ENCODE assay signal across 8 cellular contexts in the genomic region with DNA sequence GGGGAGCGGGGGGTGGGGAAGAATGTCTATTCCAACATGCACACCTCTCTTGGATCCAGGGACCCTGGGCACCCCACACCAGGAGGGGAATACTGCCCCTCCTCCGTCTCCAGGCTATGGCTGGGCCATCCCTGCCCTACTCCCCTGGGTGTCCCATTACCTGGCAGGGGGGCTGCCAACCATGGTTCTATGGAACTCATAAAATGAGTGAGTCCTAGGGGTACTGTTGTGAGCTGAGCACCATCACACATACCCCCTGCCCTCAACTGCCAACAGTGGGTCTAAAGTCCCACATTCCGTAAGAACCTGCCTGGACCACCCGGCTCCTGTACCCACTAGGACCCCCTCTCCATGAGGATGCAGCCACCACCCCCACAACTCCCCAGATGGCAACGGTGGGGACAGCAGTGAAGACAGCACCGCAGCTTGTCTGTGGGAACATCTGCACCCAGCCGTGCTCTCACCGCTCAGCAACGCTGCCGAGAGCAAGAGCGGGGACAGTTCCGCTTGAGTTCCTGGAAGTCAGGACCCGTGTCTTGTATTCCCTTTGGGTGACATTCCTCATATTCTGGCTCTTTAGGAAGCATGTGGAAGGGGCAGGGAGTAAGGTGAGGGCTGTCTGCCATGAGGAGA. TPM values are rescaled to one million over a fixed set of nuclear protein-coding genes. Genes with fewer than 3 reads are reported as not detected.
A peak's percentile ranks its signal among the peaks of the same experiment; 100 is the strongest.
DNase-seq lines count a peak whose midpoint lies in the region; ATAC-seq and TF ChIP-seq lines count a peak whose summit lies in the region.

No MANE protein-coding gene starts in this region.

- intact Hi-C loops in tibial artery (cut with DNase I; ENCODE audit: low total_unique reads): no loop called here

- CTCF ChIA-PET in activated CD8-positive, alpha-beta memory T cell treated with anti-CD3 and anti-CD28 coated beads, Interleukin-2, amount 10 ng/mL, durations not matched to agents 7 days and 5 days (lab: Charles Lee): interaction anchor here (0.6 to 7.2 kb wide), 2 partner anchors 14 to 26 kb away, joined by 3 to 94 read pairs; no protein-coding TSS in a partner anchor

- H3K27me3 ChIP-seq in mesendoderm (ENCODE audit: insufficient read depth, low read length, poor library complexity): no peaks in the 10 kb centered on the region
- no peaks in the 10 kb centered on the region for H3K27me3 ChIP-seq in tibial artery

- no peak overlapping the region for H3K23ac ChIP-seq in mesendoderm (ENCODE audit: low read length)

- no peak overlapping the region for H4K8ac ChIP-seq in mesendoderm (ENCODE audit: low read depth, low read length)

- no peak overlapping the region for H2AK5ac ChIP-seq in mesendoderm (ENCODE audit: low read length)

- H3K18ac ChIP-seq in mesendoderm (ENCODE audit: low read length): no peak overlapping the region

- H3K4me1 Mint-ChIP-seq in activated CD8-positive, alpha-beta memory T cell treated with anti-CD3 and anti-CD28 coated beads, Interleukin-2, amount 10 ng/mL, durations not matched to agents 7 days and 5 days: peaks cover 37% of the 10 kb centered on the region

- H2BK15ac ChIP-seq in mesendoderm (replicated peaks; ENCODE audit: low read depth): no peak overlapping the region

- H2BK5ac ChIP-seq in mesendoderm (ENCODE audit: low read length): peak overlapping the region; percentile 5

- H3K27ac Mint-ChIP-seq in activated CD8-positive, alpha-beta memory T cell treated with anti-CD3 and anti-CD28 coated beads, Interleukin-2, amount 10 ng/mL, durations not matched to agents 7 days and 5 days: peak overlapping the region; percentile 58

- H3K9ac ChIP-seq in mesendoderm (ENCODE audit: low read length): peak overlapping the region; percentile 52

- no peak overlapping the region for H3K4me3 Mint-ChIP-seq in activated CD8-positive, alpha-beta memory T cell treated with anti-CD3 and anti-CD28 coated beads, Interleukin-2, amount 10 ng/mL, durations not matched to agents 7 days and 5 days

- no peaks in the 10 kb centered on the region for H3K36me3 ChIP-seq in mesendoderm (ENCODE audit: control insufficient read depth, insufficient read depth, low read length)
- peaks cover 0 to 34% (median 6%) of the 10 kb centered on the region in 3 donors for H3K36me3 ChIP-seq in tibial artery

- no peak for DNase-seq in activated CD8-positive, alpha-beta memory T cell treated with anti-CD3 and anti-CD28 coated beads, Interleukin-2, amount 10 ng/mL, durations not matched to agents 7 days and 5 days
- no peak for DNase-seq in activated CD8-positive, alpha-beta memory T cell treated with anti-CD3 and anti-CD28 coated beads, Interleukin-2, amount 50 U/mL, for 48 hours
- DNase-seq in mesendoderm: no peak
- no peak for DNase-seq in tibial artery
- DNase-seq in NCI-H345 (lab: John Stamatoyannopoulos, UW): no peak
- DNase-seq in NCI-H748 treated with DMSO at 0.1 percent for 48 hours (lab: John Stamatoyannopoulos, UW): no peak

- no peak overlapping the region for H3K4me3 ChIP-seq in mesendoderm (ENCODE audit: low read length)
- H3K4me3 ChIP-seq in tibial artery: no peak overlapping the region

- H3K79me2 ChIP-seq in mesendoderm (ENCODE audit: control insufficient read depth, insufficient read depth, low read length): no peaks in the 10 kb centered on the region

- H4K5ac ChIP-seq in mesendoderm (ENCODE audit: low read length): no peak overlapping the region

- peak overlapping the region; percentile 44 for H3K56ac ChIP-seq in mesendoderm (ENCODE audit: low read length)

- no peaks in the 10 kb centered on the region for H3K27me3 Mint-ChIP-seq in activated CD8-positive, alpha-beta memory T cell treated with anti-CD3 and anti-CD28 coated beads, Interleukin-2, amount 10 ng/mL, durations not matched to agents 7 days and 5 days

- no peak for TF ChIP-seq CTCF in tibial artery (IDR thresholded peaks at IDR 0.05)

- H3K9me3 ChIP-seq in tibial artery: no peaks in the 10 kb centered on the region

- no CpG with 5 or more reads among the region's 13 CpGs for WGBS in mesendoderm (ENCODE audit: extremely low coverage, insufficient coverage, low lambda C conversion rate)

- no peak overlapping the region for H2BK120ac ChIP-seq in mesendoderm (ENCODE audit: low read depth, low read length)

- H3K4me2 ChIP-seq in mesendoderm (ENCODE audit: low read length): no peak overlapping the region

- H3K4ac ChIP-seq in mesendoderm (ENCODE audit: low read depth, low read length): no peak overlapping the region

- peaks cover 5% of the 10 kb centered on the region for H3K4me1 ChIP-seq in mesendoderm (ENCODE audit: control insufficient read depth, low read depth, low read length)
- H3K4me1 ChIP-seq in tibial artery: peaks cover 5 to 28% (median 15%) of the 10 kb centered on the region in 4 donors

- H3K36me3 Mint-ChIP-seq in activated CD8-positive, alpha-beta memory T cell treated with anti-CD3 and anti-CD28 coated beads, Interleukin-2, amount 10 ng/mL, durations not matched to agents 7 days and 5 days: peaks cover 15% of the 10 kb centered on the region

- no peaks in the 10 kb centered on the region for H3K79me1 ChIP-seq in mesendoderm (ENCODE audit: low read length)

- peak overlapping the region; percentile 80 for H3K27ac ChIP-seq in angular gyrus (ENCODE audit: low read depth, low read length)
- peak overlapping the region; percentile 6 for H3K27ac ChIP-seq in mesendoderm (ENCODE audit: low read depth, low read length)
- H3K27ac ChIP-seq in tibial artery: peak overlapping the region; percentile 49 to 70

- no peaks in the 10 kb centered on the region for H3K9me3 Mint-ChIP-seq in activated CD8-positive, alpha-beta memory T cell treated with anti-CD3 and anti-CD28 coated beads, Interleukin-2, amount 10 ng/mL, durations not matched to agents 7 days and 5 days (ENCODE audit: low read depth)

- no peak for ATAC-seq in activated CD8-positive, alpha-beta memory T cell treated with anti-CD3 and anti-CD28 coated beads, Interleukin-2, amount 10 ng/mL, durations not matched to agents 7 days and 5 days
- no peak for ATAC-seq in GM21723 (IDR thresholded peaks at IDR 0.05; ENCODE audit: unreplicated experiment)

RNA-seq across cellular contexts. Expression of gene BIN1, which starts 41.5 kb away (rescaled TPM):
- 100 to 1,000 TPM; 105 to 152 TPM for total RNA-seq in activated CD8-positive, alpha-beta memory T cell treated with anti-CD3 and anti-CD28 coated beads, Interleukin-2, amount 10 ng/mL, durations not matched to agents 7 days and 5 days
- polyA plus RNA-seq in mesendoderm (2013, experiment 1 of 2): 18.7 TPM
- polyA plus RNA-seq in mesendoderm (2013, experiment 2 of 2): 20.2 TPM

Comparison
In these comparisons a context has a peak if more than half of its experiments do, and no peak if none do; other contexts are left out.
1. H3K27ac ChIP-seq: peak in every context shown above with its lines; median percentile 80 in angular gyrus; 60 in tibial artery; 6 in mesendoderm.